Comparison of ENCODE assay signal across 8 cellular contexts in genomic region chr1:116569776-116570357, GRCh38. TPM values are rescaled to one million over a fixed set of nuclear protein-coding genes. Genes with fewer than 3 reads are reported as not detected.
DNase-seq lines count a peak whose midpoint lies in the region; ATAC-seq and TF ChIP-seq lines count a peak whose summit lies in the region.

No MANE protein-coding gene starts in this region.

- no peaks in the 10 kb centered on the region for H4K20me1 ChIP-seq in osteoblast (ENCODE audit: insufficient read depth, low read length)

- DNase-seq in activated T-cell treated with anti-CD3 and anti-CD28 coated beads for 1 hour (ENCODE audit: low read depth) = peak; percentile 31
- DNase-seq in fibroblast of mammary gland (ENCODE audit: low read depth) = peak; percentile 17
- DNase-seq in osteoblast (ENCODE audit: insufficient read length, low spot score, missing footprints) = peak; percentile 34
- no peak for DNase-seq in omental fat pad (ENCODE audit: low spot score)
- DNase-seq in RPMI8226 = no peak

- peak overlapping the region; percentile 86 for H2AFZ ChIP-seq in osteoblast (ENCODE audit: low read length)

- peak; percentile 49 for TF ChIP-seq POLR2A in GM18526 (IDR thresholded peaks at IDR 0.05; ENCODE audit: extremely low read depth, insufficient read length)

- peaks cover 22% of the 10 kb centered on the region for H3K79me2 ChIP-seq in osteoblast (ENCODE audit: insufficient read depth, low read length)

- H3K27me3 ChIP-seq in osteoblast (ENCODE audit: insufficient read depth, low read length) = peaks cover 6% of the 10 kb centered on the region

- peak overlapping the region; percentile 89 for H3K4me2 ChIP-seq in osteoblast (ENCODE audit: insufficient read depth, low read length)

- no peak for TF ChIP-seq CTCF in fibroblast of mammary gland (conservative IDR thresholded peaks at IDR 0.05; ENCODE audit: control insufficient read depth, insufficient read depth, low read depth, low read length)
- no peak for TF ChIP-seq CTCF in osteoblast (IDR thresholded peaks at IDR 0.05; ENCODE audit: extremely low read depth, low read depth, low read length)
- no peak for TF ChIP-seq CTCF in omental fat pad (IDR thresholded peaks at IDR 0.05)

- ATAC-seq in omental fat pad (ENCODE audit: low FRiP score) = no peak
- ATAC-seq in GM21825 (IDR thresholded peaks at IDR 0.05; ENCODE audit: unreplicated experiment) = no peak

- H3K9me3 ChIP-seq in KOPT-K1 (ENCODE audit: insufficient read depth, low read length, poor library complexity, severe bottlenecking) (peaks cover 12% of the 10 kb centered on the region), osteoblast (ENCODE audit: low read depth, low read length) (no peaks in the 10 kb centered on the region)

- H3K4me3 ChIP-seq in fibroblast of mammary gland (ENCODE audit: control insufficient read depth, low read depth, low read length) = peak overlapping the region; percentile 77
- H3K4me3 ChIP-seq in osteoblast (ENCODE audit: insufficient read depth, low read length) = peak overlapping the region; percentile 91

- H3K27ac ChIP-seq in KOPT-K1 (ENCODE audit: low read depth, low read length, poor library complexity, severe bottlenecking) (peak overlapping the region; percentile 97), osteoblast (ENCODE audit: low read depth, low read length) (peak overlapping the region; percentile 80)

- H3K36me3 ChIP-seq in KOPT-K1 (ENCODE audit: insufficient read depth, low read length) (peaks cover 20% of the 10 kb centered on the region), osteoblast (ENCODE audit: insufficient read depth, low read length) (no peaks in the 10 kb centered on the region)

- peaks cover 27% of the 10 kb centered on the region for H3K4me1 ChIP-seq in osteoblast (ENCODE audit: insufficient read depth, low read length)

RNA-seq across cellular contexts. Expression of gene CD58, which starts 1.0 kb away (rescaled TPM):
- total RNA-seq in osteoblast = 20.6 and 23.5 TPM in 2 replicates
- total RNA-seq in omental fat pad = 10 to 100 TPM; 23.8 to 53.4 (median 27.1) TPM

Comparison
In these comparisons a context has a peak if more than half of its experiments do, and no peak if none do; other contexts are left out.
1. DNase-seq: peak in activated T-cell treated with anti-CD3 and anti-CD28 coated beads for 1 hour (single experiment), fibroblast of mammary gland (single experiment) and osteoblast (single experiment); none in omental fat pad (single experiment) and RPMI8226 (single experiment).